23 cellular contexts compared by ENCODE assay signal in the genomic region with DNA sequence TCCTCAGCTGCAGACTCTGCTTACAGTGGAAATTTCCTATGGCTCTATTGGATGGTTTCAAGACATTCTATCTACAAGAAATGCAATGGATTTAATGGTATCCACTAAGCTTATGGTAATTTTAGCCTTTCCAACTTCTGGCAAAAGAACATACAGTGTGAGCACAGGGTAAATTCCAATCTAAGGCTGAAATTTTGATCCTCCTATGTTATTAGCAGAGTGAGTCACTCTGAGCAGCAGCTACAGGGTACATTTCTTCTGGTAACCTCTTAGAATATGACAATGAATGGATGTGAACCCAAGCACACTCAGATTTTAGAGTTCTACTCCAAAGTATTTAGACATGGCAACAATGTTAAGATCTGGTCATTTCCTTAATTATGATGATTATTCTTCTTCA.
DNase-seq lines count a peak whose midpoint lies in the region; ATAC-seq, FAIRE-seq and TF ChIP-seq lines count a peak whose summit lies in the region.
"Had no signal": no experiment of that assay in that cellular context is flagged by ENCODE, and none has a peak within 500 bp of the region (broad histone marks: within the 10 kb centered on the region; RNA-seq: fewer than 3 reads in every experiment).

No MANE protein-coding gene starts in this region.

- no peak overlapping the region for H3K4me3 Mint-ChIP-seq in osteocyte (ENCODE audit: unreplicated experiment)
- no peak overlapping the region for H3K4me3 Mint-ChIP-seq in activated CD4-positive, alpha-beta T cell treated with anti-CD3 and anti-CD28 coated beads, Interleukin-2, amount 10 ng/mL, durations not matched to agents 24 days and 14 days
- H3K4me3 Mint-ChIP-seq: CD8-positive, alpha-beta memory T cell had no signal

- H3K9me3 Mint-ChIP-seq in osteocyte (ENCODE audit: unreplicated experiment) = no peaks in the 10 kb centered on the region
- H3K9me3 Mint-ChIP-seq in activated CD4-positive, alpha-beta T cell treated with anti-CD3 and anti-CD28 coated beads, Interleukin-2, amount 10 ng/mL, durations not matched to agents 24 days and 14 days = no peaks in the 10 kb centered on the region

- H3K79me2 ChIP-seq in HepG2 (ENCODE audit: insufficient read depth, low read length) = no peaks in the 10 kb centered on the region

- H3K4me1 Mint-ChIP-seq in osteocyte (ENCODE audit: unreplicated experiment) = peaks cover 13% of the 10 kb centered on the region
- no peaks in the 10 kb centered on the region for H3K4me1 Mint-ChIP-seq in activated CD4-positive, alpha-beta T cell treated with anti-CD3 and anti-CD28 coated beads, Interleukin-2, amount 10 ng/mL, durations not matched to agents 24 days and 14 days
- H3K4me1 Mint-ChIP-seq: CD8-positive, alpha-beta memory T cell had no signal

- BruUV-seq in HepG2 (replicated peaks; lab: Mats Ljungman, UMichigan) = no TSS peak

- POLR2A ChIA-PET in HepG2 (lab: Yijun Ruan, JAX) = no interaction called here

- H3K9ac ChIP-seq in adipocyte (ENCODE audit: low read length) (no peak overlapping the region), HepG2 (ENCODE audit: insufficient read depth, low read depth, low read length) (no peak overlapping the region)

- ATAC-seq in HepG2 (no peak), GM21825 (IDR thresholded peaks at IDR 0.05; ENCODE audit: unreplicated experiment) (no peak)
- ATAC-seq: K562 had no signal

- no peaks in the 10 kb centered on the region for H3K36me3 Mint-ChIP-seq in osteocyte (ENCODE audit: unreplicated experiment)
- no peaks in the 10 kb centered on the region for H3K36me3 Mint-ChIP-seq in activated CD4-positive, alpha-beta T cell treated with anti-CD3 and anti-CD28 coated beads, Interleukin-2, amount 10 ng/mL, durations not matched to agents 24 days and 14 days (ENCODE audit: low read depth)
- H3K36me3 Mint-ChIP-seq: CD8-positive, alpha-beta memory T cell had no signal

- H2AFZ ChIP-seq in HepG2 (ENCODE audit: low read length) = no peak overlapping the region

- H3K4me1 ChIP-seq in adipocyte (ENCODE audit: control insufficient read depth, insufficient read depth, low read length) (no peaks in the 10 kb centered on the region), HepG2 (ENCODE audit: insufficient read depth, low read length) (no peaks in the 10 kb centered on the region)
- H3K4me1 ChIP-seq: SJCRH30 had no signal

- H4K20me1 ChIP-seq in HepG2 (ENCODE audit: insufficient read depth, low read length) = no peaks in the 10 kb centered on the region

- no peak overlapping the region for H3K27ac ChIP-seq in HepG2 (ENCODE audit: extremely low read length, insufficient read depth, low read length)
- H3K27ac ChIP-seq: C4-2B, SJCRH30 had no signal

- CTCF ChIA-PET in HepG2 (lab: Yijun Ruan, JAX; ENCODE audit: low intra/inter-chr PET ratio, low total read pairs) = no interaction called here

- no peak overlapping the region for H3K4me2 ChIP-seq in HepG2 (ENCODE audit: low read depth, low read length)

- no peak for DNase-seq in D721Med (ENCODE audit: insufficient read length, low spot score)
- peak; percentile 68 for DNase-seq in adipocyte (ENCODE audit: low read depth)
- DNase-seq in fibroblast of villous mesenchyme (ENCODE audit: low read depth) = peak; percentile 6
- peak; percentile 84 for DNase-seq in retinal pigment epithelial cell (ENCODE audit: low read depth)
- no peak for DNase-seq in osteocyte (ENCODE audit: extremely low spot score, unreplicated experiment)
- DNase-seq in activated CD4-positive, alpha-beta T cell treated with anti-CD3 and anti-CD28 coated beads, Interleukin-2, amount 10 ng/mL, durations not matched to agents 24 days and 14 days = no peak
- DNase-seq in HepG2 (ENCODE audit: low spot score) = no peak
- DNase-seq: 8988T; AML-193; CD8-positive, alpha-beta memory T cell; DMS53; GF-D8; MM.1S; NCI-H1048; NCI-H1417 treated with DMSO at 0.1 percent for 48 hours; NCI-H187; NCI-H345; NCI-H524 treated with DMSO at 0.1 percent for 48 hours; SJCRH30 had no signal

- no peaks in the 10 kb centered on the region for H3K27me3 Mint-ChIP-seq in osteocyte (ENCODE audit: unreplicated experiment)
- H3K27me3 Mint-ChIP-seq in activated CD4-positive, alpha-beta T cell treated with anti-CD3 and anti-CD28 coated beads, Interleukin-2, amount 10 ng/mL, durations not matched to agents 24 days and 14 days = no peaks in the 10 kb centered on the region
- H3K27me3 Mint-ChIP-seq: CD8-positive, alpha-beta memory T cell had no signal

- FAIRE-seq in D721Med (lab: Jason Lieb, UNC) (peak; percentile 35), HepG2 (lab: Jason Lieb, UNC) (no peak)
- FAIRE-seq: K562, RCC 7860 had no signal

- H3K27ac Mint-ChIP-seq in osteocyte (ENCODE audit: unreplicated experiment) = no peak overlapping the region
- H3K27ac Mint-ChIP-seq in activated CD4-positive, alpha-beta T cell treated with anti-CD3 and anti-CD28 coated beads, Interleukin-2, amount 10 ng/mL, durations not matched to agents 24 days and 14 days = no peak overlapping the region
- H3K27ac Mint-ChIP-seq: CD8-positive, alpha-beta memory T cell had no signal

- TF ChIP-seq EP300 in HepG2 (IDR thresholded peaks at IDR 0.05; ENCODE audit: low read depth in 2 of 2, low read length in 2 of 2) = no peak
- no peak for TF ChIP-seq EP300 in HepG2 (CRISPR knock-in tag; IDR thresholded peaks at IDR 0.05; ENCODE audit: borderline replicate concordance)

- H3K9me3 ChIP-seq in adipocyte (ENCODE audit: control insufficient read depth, low read length) (no peaks in the 10 kb centered on the region), HepG2 (ENCODE audit: low read length) (no peaks in the 10 kb centered on the region)
- H3K9me3 ChIP-seq: SJCRH30 had no signal

- H3K4me3 ChIP-seq in adipocyte (ENCODE audit: low read length) (no peak overlapping the region), fibroblast of villous mesenchyme (ENCODE audit: low read depth, low read length) (no peak overlapping the region), retinal pigment epithelial cell (ENCODE audit: low read length) (no peak overlapping the region), HepG2 (replicated peaks in 1 of 3; ENCODE audit: insufficient read depth in 1 of 3, low read depth in 2 of 3, low read length in 3 of 3) (no peak overlapping the region)
- H3K4me3 ChIP-seq: K562, SJCRH30 had no signal

- TF ChIP-seq POLR2A in HepG2 (IDR thresholded peaks at IDR 0.05; ENCODE audit: insufficient read depth in 1 of 2, low read depth in 2 of 2, low read length in 2 of 2) = no peak

- TF ChIP-seq RAD21 in HepG2 (CRISPR knock-in tag; IDR thresholded peaks at IDR 0.05) = no peak

- H3K36me3 ChIP-seq in adipocyte (ENCODE audit: control insufficient read depth, insufficient read depth, low read length, severe bottlenecking) = no peaks in the 10 kb centered on the region
- no peaks in the 10 kb centered on the region for H3K36me3 ChIP-seq in HepG2 (replicated peaks in 1 of 2; ENCODE audit: control insufficient read depth in 1 of 2, insufficient read depth in 2 of 2, low read length in 2 of 2)
- H3K36me3 ChIP-seq: SJCRH30 had no signal

- H3K27me3 ChIP-seq in adipocyte (replicated peaks; ENCODE audit: control insufficient read depth, insufficient read depth, low read length) (no peaks in the 10 kb centered on the region), HepG2 (ENCODE audit: control insufficient read depth in 1 of 2, insufficient read depth in 2 of 2, low read length in 2 of 2) (no peaks in the 10 kb centered on the region)
- H3K27me3 ChIP-seq: SJCRH30 had no signal

- intact Hi-C loops in activated CD4-positive, alpha-beta T cell treated with anti-CD3 and anti-CD28 coated beads, Interleukin-2, amount 10 ng/mL, durations not matched to agents 24 days and 14 days (cut with micrococcal nuclease) = no loop called here
- intact Hi-C loops in HepG2 (cut with micrococcal nuclease; ENCODE audit: unreplicated experiment) = no loop called here

- no peak for TF ChIP-seq CTCF in D721Med (IDR thresholded peaks at IDR 0.05; ENCODE audit: insufficient read depth, missing control alignments)
- TF ChIP-seq CTCF in fibroblast of villous mesenchyme (IDR thresholded peaks at IDR 0.05; ENCODE audit: insufficient read depth, low read depth, low read length) = no peak
- no peak for TF ChIP-seq CTCF in retinal pigment epithelial cell (conservative IDR thresholded peaks at IDR 0.05; ENCODE audit: low read depth, low read length)
- no peak for TF ChIP-seq CTCF in osteocyte (IDR thresholded peaks at IDR 0.05)
- no peak for TF ChIP-seq CTCF in HepG2 (CRISPR knock-in tag; IDR thresholded peaks at IDR 0.05)

- in situ Hi-C loops in HepG2 (cut with HindIII; ENCODE audit: extremely low pct_ligation_motif_present, low pct_unique_long_range_greater_than_20kb) = no loop called here

TF ChIP-seq in HepG2, 621 proteins besides CTCF, POLR2A, EP300 and RAD21 (continues in another document):
- TF ChIP-seq ZNF557 (CRISPR knock-in tag; IDR thresholded peaks at IDR 0.05) = no peak
- TF ChIP-seq ZNF616 (CRISPR knock-in tag; IDR thresholded peaks at IDR 0.05; ENCODE audit: low read depth) = no peak
- TF ChIP-seq ZNF367 (CRISPR knock-in tag; IDR thresholded peaks at IDR 0.05; ENCODE audit: borderline replicate concordance) = no peak
- TF ChIP-seq TBX3 (IDR thresholded peaks at IDR 0.05; ENCODE audit: borderline replicate concordance) = no peak
- no peak for TF ChIP-seq ADNP (CRISPR knock-in tag; IDR thresholded peaks at IDR 0.05)
- no peak for TF ChIP-seq ZNF841 (CRISPR knock-in tag; IDR thresholded peaks at IDR 0.05; ENCODE audit: borderline replicate concordance)
- TF ChIP-seq, protein P1, sequence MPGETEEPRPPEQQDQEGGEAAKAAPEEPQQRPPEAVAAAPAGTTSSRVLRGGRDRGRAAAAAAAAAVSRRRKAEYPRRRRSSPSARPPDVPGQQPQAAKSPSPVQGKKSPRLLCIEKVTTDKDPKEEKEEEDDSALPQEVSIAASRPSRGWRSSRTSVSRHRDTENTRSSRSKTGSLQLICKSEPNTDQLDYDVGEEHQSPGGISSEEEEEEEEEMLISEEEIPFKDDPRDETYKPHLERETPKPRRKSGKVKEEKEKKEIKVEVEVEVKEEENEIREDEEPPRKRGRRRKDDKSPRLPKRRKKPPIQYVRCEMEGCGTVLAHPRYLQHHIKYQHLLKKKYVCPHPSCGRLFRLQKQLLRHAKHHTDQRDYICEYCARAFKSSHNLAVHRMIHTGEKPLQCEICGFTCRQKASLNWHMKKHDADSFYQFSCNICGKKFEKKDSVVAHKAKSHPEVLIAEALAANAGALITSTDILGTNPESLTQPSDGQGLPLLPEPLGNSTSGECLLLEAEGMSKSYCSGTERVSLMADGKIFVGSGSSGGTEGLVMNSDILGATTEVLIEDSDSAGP (CRISPR knock-in tag; IDR thresholded peaks at IDR 0.05; ENCODE audit: borderline replicate concordance) = no peak

Comparison
In these comparisons a context has a peak if more than half of its experiments do, and no peak if none do; other contexts are left out.
1. DNase-seq: peak in adipocyte (single experiment), fibroblast of villous mesenchyme (single experiment) and retinal pigment epithelial cell (single experiment); none in D721Med (single experiment), osteocyte (single experiment), activated CD4-positive, alpha-beta T cell treated with anti-CD3 and anti-CD28 coated beads, Interleukin-2, amount 10 ng/mL, durations not matched to agents 24 days and 14 days (single experiment) and HepG2 (single experiment).